In genomic region chr2:43220229-43220981, GRCh38 we compare ENCODE assay signal across 8 cellular contexts. TPM values are rescaled to one million over a fixed set of nuclear protein-coding genes. Genes with fewer than 3 reads are reported as not detected.
DNase-seq lines count a peak whose midpoint lies in the region; ATAC-seq lines count a peak whose summit lies in the region.

No MANE protein-coding gene starts in this region.

- ATAC-seq in activated CD8-positive, alpha-beta T cell treated with anti-CD3 and anti-CD28 coated beads, Interleukin-2, amount 10 ng/mL, durations not matched to agents 7 days and 5 days = no peak
- ATAC-seq in right cardiac atrium = no peak
- ATAC-seq in stimulated activated effector memory CD8-positive, alpha-beta T cell treated with anti-CD3 and anti-CD28 coated beads, Interleukin-12 subunit alpha, Interleukin-12 subunit beta, amount 100 ng/mL, for 72 hours = no peak
- ATAC-seq in GM21723 (IDR thresholded peaks at IDR 0.05; ENCODE audit: unreplicated experiment) = no peak
- no peak for ATAC-seq in HG02678 (IDR thresholded peaks at IDR 0.05; ENCODE audit: unreplicated experiment)

- DNase-seq in activated CD4-positive, alpha-beta T cell treated with anti-CD3 and anti-CD28 coated beads, Interleukin-2, amount 10 ng/mL, durations not matched to agents 7 days and 5 days = no peak
- no peak for DNase-seq in activated CD4-positive, alpha-beta T cell treated with anti-CD3 and anti-CD28 coated beads, Interleukin-2, amount 50 U/mL, for 1 hour
- no peak for DNase-seq in activated CD8-positive, alpha-beta T cell treated with anti-CD3 and anti-CD28 coated beads, Interleukin-2, amount 10 ng/mL, durations not matched to agents 7 days and 5 days
- no peak for DNase-seq in right cardiac atrium
- DNase-seq in stimulated activated effector memory CD8-positive, alpha-beta T cell treated with anti-CD3 and anti-CD28 coated beads, Interleukin-12 subunit alpha, Interleukin-12 subunit beta, amount 100 ng/mL, for 72 hours (ENCODE audit: low spot score in 2 of 2) = no peak
- DNase-seq in H4 (ENCODE audit: low spot score) = no peak

- peaks cover 48% of the 10 kb centered on the region for H3K4me1 Mint-ChIP-seq in activated CD4-positive, alpha-beta T cell treated with anti-CD3 and anti-CD28 coated beads, Interleukin-2, amount 10 ng/mL, durations not matched to agents 7 days and 5 days
- H3K4me1 Mint-ChIP-seq in activated CD8-positive, alpha-beta T cell treated with anti-CD3 and anti-CD28 coated beads, Interleukin-2, amount 10 ng/mL, durations not matched to agents 7 days and 5 days (ENCODE audit: low read depth) = peaks cover 49% of the 10 kb centered on the region
- peaks cover 52% of the 10 kb centered on the region for H3K4me1 Mint-ChIP-seq in stimulated activated effector memory CD8-positive, alpha-beta T cell treated with anti-CD3 and anti-CD28 coated beads, Interleukin-12 subunit alpha, Interleukin-12 subunit beta, amount 100 ng/mL, for 72 hours

- intact Hi-C loops in right cardiac atrium (cut with DNase I) = loop anchor here in 3 of 4 donors (5.0 to 10.0 kb wide), 5 partner anchors 116 to 366 kb away; no protein-coding TSS in a partner anchor

- no peaks in the 10 kb centered on the region for H3K9me3 Mint-ChIP-seq in activated CD4-positive, alpha-beta T cell treated with anti-CD3 and anti-CD28 coated beads, Interleukin-2, amount 10 ng/mL, durations not matched to agents 7 days and 5 days
- no peaks in the 10 kb centered on the region for H3K9me3 Mint-ChIP-seq in activated CD8-positive, alpha-beta T cell treated with anti-CD3 and anti-CD28 coated beads, Interleukin-2, amount 10 ng/mL, durations not matched to agents 7 days and 5 days (ENCODE audit: insufficient read depth)
- H3K9me3 Mint-ChIP-seq in stimulated activated effector memory CD8-positive, alpha-beta T cell treated with anti-CD3 and anti-CD28 coated beads, Interleukin-12 subunit alpha, Interleukin-12 subunit beta, amount 100 ng/mL, for 72 hours = no peaks in the 10 kb centered on the region

- 8% methylated on average over 15 of the region's 15 CpGs for WGBS in right cardiac atrium

- peaks cover 3% of the 10 kb centered on the region for H3K27me3 Mint-ChIP-seq in activated CD4-positive, alpha-beta T cell treated with anti-CD3 and anti-CD28 coated beads, Interleukin-2, amount 10 ng/mL, durations not matched to agents 7 days and 5 days
- no peaks in the 10 kb centered on the region for H3K27me3 Mint-ChIP-seq in activated CD8-positive, alpha-beta T cell treated with anti-CD3 and anti-CD28 coated beads, Interleukin-2, amount 10 ng/mL, durations not matched to agents 7 days and 5 days (ENCODE audit: low read depth)

- CTCF ChIA-PET in activated CD4-positive, alpha-beta T cell treated with anti-CD3 and anti-CD28 coated beads, Interleukin-2, amount 10 ng/mL, durations not matched to agents 7 days and 5 days (lab: Charles Lee) = interaction anchor here (1.1 to 29.8 kb wide), 4 partner anchors 8 to 88 kb away, joined by 3 to 525 read pairs (median 4); no protein-coding TSS in a partner anchor
- CTCF ChIA-PET in activated CD8-positive, alpha-beta T cell treated with anti-CD3 and anti-CD28 coated beads, Interleukin-2, amount 10 ng/mL, durations not matched to agents 7 days and 5 days (lab: Charles Lee) = interaction anchor here (1.1 to 16.3 kb wide), 10 partner anchors 9 to 264 kb away, joined by 3 to 666 read pairs (median 12); no protein-coding TSS in a partner anchor

- H3K27ac ChIP-seq in right cardiac atrium (ENCODE audit: low read length) = peak overlapping the region; percentile 100

- H3K27ac Mint-ChIP-seq in activated CD4-positive, alpha-beta T cell treated with anti-CD3 and anti-CD28 coated beads, Interleukin-2, amount 10 ng/mL, durations not matched to agents 7 days and 5 days = peak overlapping the region; percentile 97
- peak overlapping the region; percentile 97 for H3K27ac Mint-ChIP-seq in activated CD8-positive, alpha-beta T cell treated with anti-CD3 and anti-CD28 coated beads, Interleukin-2, amount 10 ng/mL, durations not matched to agents 7 days and 5 days
- peak overlapping the region; percentile 99 for H3K27ac Mint-ChIP-seq in stimulated activated effector memory CD8-positive, alpha-beta T cell treated with anti-CD3 and anti-CD28 coated beads, Interleukin-12 subunit alpha, Interleukin-12 subunit beta, amount 100 ng/mL, for 72 hours

- POLR2A ChIA-PET in activated CD4-positive, alpha-beta T cell treated with anti-CD3 and anti-CD28 coated beads, Interleukin-2, amount 10 ng/mL, durations not matched to agents 7 days and 5 days (lab: Charles Lee) = interaction anchor here (0.6 to 1.3 kb wide), 3 partner anchors 25 to 81 kb away, joined by 4 to 5 read pairs (median 5); no protein-coding TSS in a partner anchor
- POLR2A ChIA-PET in activated CD8-positive, alpha-beta T cell treated with anti-CD3 and anti-CD28 coated beads, Interleukin-2, amount 10 ng/mL, durations not matched to agents 7 days and 5 days (lab: Charles Lee) = interaction anchor here (0.8 to 12.9 kb wide), 9 partner anchors 7 to 87 kb away, joined by 4 to 622 read pairs (median 23); partner anchors contain the start of gene ZFP36L2

- peak overlapping the region; percentile 53 for H3K4me3 ChIP-seq in right cardiac atrium (ENCODE audit: low read length)

- H3K4me3 Mint-ChIP-seq in activated CD4-positive, alpha-beta T cell treated with anti-CD3 and anti-CD28 coated beads, Interleukin-2, amount 10 ng/mL, durations not matched to agents 7 days and 5 days = peak overlapping the region; percentile 100
- H3K4me3 Mint-ChIP-seq in activated CD8-positive, alpha-beta T cell treated with anti-CD3 and anti-CD28 coated beads, Interleukin-2, amount 10 ng/mL, durations not matched to agents 7 days and 5 days = peak overlapping the region; percentile 93
- H3K4me3 Mint-ChIP-seq in stimulated activated effector memory CD8-positive, alpha-beta T cell treated with anti-CD3 and anti-CD28 coated beads, Interleukin-12 subunit alpha, Interleukin-12 subunit beta, amount 100 ng/mL, for 72 hours = peak overlapping the region; percentile 85

- peaks cover 49% of the 10 kb centered on the region for H3K36me3 Mint-ChIP-seq in activated CD4-positive, alpha-beta T cell treated with anti-CD3 and anti-CD28 coated beads, Interleukin-2, amount 10 ng/mL, durations not matched to agents 7 days and 5 days (ENCODE audit: low read depth)
- peaks cover 52% of the 10 kb centered on the region for H3K36me3 Mint-ChIP-seq in activated CD8-positive, alpha-beta T cell treated with anti-CD3 and anti-CD28 coated beads, Interleukin-2, amount 10 ng/mL, durations not matched to agents 7 days and 5 days (ENCODE audit: low read depth)
- H3K36me3 Mint-ChIP-seq in stimulated activated effector memory CD8-positive, alpha-beta T cell treated with anti-CD3 and anti-CD28 coated beads, Interleukin-12 subunit alpha, Interleukin-12 subunit beta, amount 100 ng/mL, for 72 hours = peaks cover 71% of the 10 kb centered on the region

- peaks cover 17% of the 10 kb centered on the region for H3K4me1 ChIP-seq in right cardiac atrium (ENCODE audit: control insufficient read depth, insufficient read depth, low read length)

- no peaks in the 10 kb centered on the region for H3K9me3 ChIP-seq in right cardiac atrium (ENCODE audit: control insufficient read depth, low read length)

- H3K27me3 ChIP-seq in right cardiac atrium (ENCODE audit: control insufficient read depth, insufficient read depth) = no peaks in the 10 kb centered on the region

RNA-seq across cellular contexts. Expression of gene ZFP36L2, which starts 6.0 kb away (rescaled TPM):
- 100 to 1,000 TPM; 210 to 228 TPM for total RNA-seq in activated CD4-positive, alpha-beta T cell treated with anti-CD3 and anti-CD28 coated beads, Interleukin-2, amount 10 ng/mL, durations not matched to agents 7 days and 5 days
- 100 to 1,000 TPM; 166 TPM for total RNA-seq in activated CD8-positive, alpha-beta T cell treated with anti-CD3 and anti-CD28 coated beads, Interleukin-2, amount 10 ng/mL, durations not matched to agents 7 days and 5 days
- total RNA-seq in right cardiac atrium = 10 to 100 TPM; 62.1 to 73.0 (median 68.1) TPM
- polyA plus RNA-seq in right cardiac atrium = 40.3 TPM
- total RNA-seq in H4 (2014; rRNA removed; shearing (Covaris generic)) = 1.2 and 2.1 TPM in 2 replicates

Comparison
In these comparisons a context has a peak if more than half of its experiments do, and no peak if none do; other contexts are left out.
1. RNA of gene ZFP36L2, which starts 6.0 kb away (total RNA-seq): 210 to 228 TPM in activated CD4-positive, alpha-beta T cell treated with anti-CD3 and anti-CD28 coated beads, Interleukin-2, amount 10 ng/mL, durations not matched to agents 7 days and 5 days, 166 TPM in activated CD8-positive, alpha-beta T cell treated with anti-CD3 and anti-CD28 coated beads, Interleukin-2, amount 10 ng/mL, durations not matched to agents 7 days and 5 days and 62.1 to 73.0 TPM in right cardiac atrium; 1.2 to 2.1 TPM in H4; every median in the first group is over 10 times any median in the second.
2. Peak in every context shown above with its lines, with median percentiles within 50 percentile points of each other: H3K27ac Mint-ChIP-seq and H3K4me3 Mint-ChIP-seq.